In genomic region chr17:17959520-17960361, GRCh38 we compare ENCODE assay signal across 7 cellular contexts. TPM values are rescaled to one million over a fixed set of nuclear protein-coding genes. Genes with fewer than 3 reads are reported as not detected.
DNase-seq lines count a peak whose midpoint lies in the region; ATAC-seq, FAIRE-seq and TF ChIP-seq lines count a peak whose summit lies in the region.

No MANE protein-coding gene starts in this region.

- no peak overlapping the region for H3K4me3 Mint-ChIP-seq in astrocyte (ENCODE audit: unreplicated experiment)

- DNase-seq in astrocyte (ENCODE audit: low read depth) = peak; percentile 70
- DNase-seq in right lobe of liver = no peak
- no peak for DNase-seq in tibial artery
- DNase-seq in hepatic stellate cell (ENCODE audit: low spot score) = no peak
- DNase-seq in inferior parietal cortex (ENCODE audit: extremely low spot score) = no peak

- peak overlapping the region; percentile 74 for H3K9ac ChIP-seq in astrocyte (ENCODE audit: low read length)

- 18% methylated on average over 7 of the region's 7 CpGs for WGBS in right lobe of liver (ENCODE audit: insufficient coverage, low coverage, low lambda C conversion rate, missing lambda C conversion rate)

- H2AFZ ChIP-seq in astrocyte (ENCODE audit: low read depth, low read length) = peak overlapping the region; percentile 1

- peaks cover 11% of the 10 kb centered on the region for H4K20me1 ChIP-seq in astrocyte (ENCODE audit: insufficient read depth, low read length)

- peak; percentile 25 for TF ChIP-seq POLR2A in GM18526 (IDR thresholded peaks at IDR 0.05; ENCODE audit: extremely low read depth, insufficient read length)
- TF ChIP-seq POLR2A in right lobe of liver (IDR thresholded peaks at IDR 0.05) = no peak

- H3K27ac ChIP-seq in astrocyte (ENCODE audit: low read depth, low read length) (peak overlapping the region; percentile 89), right lobe of liver (peak overlapping the region; percentile 10 to 49 (median 18)), tibial artery (peak overlapping the region; percentile 44 to 63)

- H3K36me3 ChIP-seq in astrocyte (ENCODE audit: insufficient read depth, low read length) (no peaks in the 10 kb centered on the region), right lobe of liver (no peaks in the 10 kb centered on the region), tibial artery (no peaks in the 10 kb centered on the region)

- H3K4me1 Mint-ChIP-seq in astrocyte (ENCODE audit: low read depth, unreplicated experiment) = peaks cover 38% of the 10 kb centered on the region

- peaks cover 27% of the 10 kb centered on the region for H3K4me1 ChIP-seq in astrocyte (ENCODE audit: insufficient read depth, low read length)
- peaks cover 0 to 23% (median 9%) of the 10 kb centered on the region in 4 donors for H3K4me1 ChIP-seq in right lobe of liver
- peaks cover 0 to 45% (median 29%) of the 10 kb centered on the region in 4 donors for H3K4me1 ChIP-seq in tibial artery

- ATAC-seq in HG03135 (IDR thresholded peaks at IDR 0.05; ENCODE audit: unreplicated experiment) (peak; percentile 61), right lobe of liver (peak; percentile 59 to 71 (median 68))

- H3K9me3 ChIP-seq in astrocyte (ENCODE audit: insufficient read depth, low read depth, low read length) (no peaks in the 10 kb centered on the region), right lobe of liver (no peaks in the 10 kb centered on the region), tibial artery (no peaks in the 10 kb centered on the region)

- H3K27me3 Mint-ChIP-seq in astrocyte (ENCODE audit: low read depth, unreplicated experiment) = no peaks in the 10 kb centered on the region

- peaks cover 73% of the 10 kb centered on the region for H3K79me2 ChIP-seq in astrocyte (ENCODE audit: insufficient read depth, low read length)

- H3K36me3 Mint-ChIP-seq in astrocyte (ENCODE audit: low read depth, unreplicated experiment) = peaks cover 13% of the 10 kb centered on the region

- intact Hi-C loops in right lobe of liver (cut with DNase I) = no loop called here
- intact Hi-C loops in tibial artery (cut with DNase I; ENCODE audit: low total_unique reads) = no loop called here

- peak overlapping the region; percentile 88 for H3K27ac Mint-ChIP-seq in astrocyte (ENCODE audit: unreplicated experiment)

- peak overlapping the region; percentile 49 for H3K4me3 ChIP-seq in astrocyte (ENCODE audit: insufficient read depth, low read depth, low read length)
- H3K4me3 ChIP-seq in right lobe of liver = no peak overlapping the region
- peak overlapping the region in 1 of 2 donors; percentile 16 for H3K4me3 ChIP-seq in tibial artery

- TF ChIP-seq CTCF in astrocyte (IDR thresholded peaks at IDR 0.05; ENCODE audit: insufficient read depth, low read depth, low read length) = no peak
- TF ChIP-seq CTCF in right lobe of liver (IDR thresholded peaks at IDR 0.05) = no peak
- no peak for TF ChIP-seq CTCF in tibial artery (IDR thresholded peaks at IDR 0.05)

- no peaks in the 10 kb centered on the region for H3K27me3 ChIP-seq in astrocyte (ENCODE audit: insufficient read depth, low read length)
- H3K27me3 ChIP-seq in right lobe of liver = no peaks in the 10 kb centered on the region
- no peaks in the 10 kb centered on the region for H3K27me3 ChIP-seq in tibial artery

- H3K9me3 Mint-ChIP-seq in astrocyte (ENCODE audit: unreplicated experiment) = peaks cover 4% of the 10 kb centered on the region

- peak overlapping the region; percentile 79 for H3K4me2 ChIP-seq in astrocyte (ENCODE audit: low read length)

- peak; percentile 56 for FAIRE-seq in astrocyte (lab: Jason Lieb, UNC)

RNA-seq across cellular contexts. Expression of gene TOM1L2, which starts 12.5 kb away (rescaled TPM):
- total RNA-seq in astrocyte (50.3 and 54.4 TPM in 2 replicates), right lobe of liver (10 to 100 TPM; 13.5 to 21.2 (median 16.0) TPM)

RNA-seq across cellular contexts. Expression of gene DRC3, which starts 12.9 kb away (rescaled TPM):
- total RNA-seq in astrocyte = 0.43 and 1.1 TPM in 2 replicates
- under 1 TPM; 0.25 to 0.98 (median 0.72) TPM for total RNA-seq in right lobe of liver

Comparison
In these comparisons a context has a peak if more than half of its experiments do, and no peak if none do; other contexts are left out.
1. H3K27ac ChIP-seq: peak in every context shown above with its lines; median percentile 89 in astrocyte; 54 in tibial artery; 18 in right lobe of liver.